Comparison of ENCODE assay signal across 8 cellular contexts in genomic region chr2:150907466-150907865, GRCh38.
"Had no signal": no experiment of that assay in that cellular context is flagged by ENCODE, and none has a peak within 500 bp of the region (broad histone marks: within the 10 kb centered on the region; RNA-seq: fewer than 3 reads in every experiment).

No MANE protein-coding gene starts in this region.

- H3K4me2 ChIP-seq: GM23338 had no signal

- DNase-seq: H7, HFFc6 had no signal

- H3K36me3 ChIP-seq: HAP-1 had no signal

- FAIRE-seq: HepG2, K562 had no signal

- H3K4me1 ChIP-seq: HAP-1 had no signal

- ATAC-seq: GM23338, HCT116, HepG2, K562 had no signal

- H3K4me3 ChIP-seq: GM23338, HAP-1, K562 had no signal

- H3K9me3 ChIP-seq: HAP-1 had no signal

- H2AFZ ChIP-seq: GM23338 had no signal

- H3K27ac ChIP-seq: HL-60 had no signal
